ENCODE assay signal across 11 cellular contexts in the genomic region with DNA sequence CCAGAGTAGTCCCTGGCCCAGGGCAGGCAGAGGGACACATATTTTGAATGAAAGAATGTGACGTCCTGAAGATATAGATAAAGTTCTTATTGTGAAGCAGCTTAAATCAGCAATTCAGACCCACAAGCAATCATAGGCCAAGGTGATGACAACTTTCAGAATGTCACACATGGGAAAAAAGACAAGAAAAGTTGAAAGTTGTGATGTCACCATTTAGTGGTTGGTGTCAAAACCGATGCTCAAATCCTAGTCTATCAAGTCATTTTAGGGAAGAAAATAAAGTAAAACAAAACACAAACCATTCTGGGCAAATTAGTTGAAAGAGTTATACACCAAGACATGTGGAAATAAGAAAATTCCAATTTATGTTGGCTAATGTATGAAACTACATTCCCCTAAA.
"Had no signal": no experiment of that assay in that cellular context is flagged by ENCODE, and none has a peak within 500 bp of the region (broad histone marks: within the 10 kb centered on the region; RNA-seq: fewer than 3 reads in every experiment).

No MANE protein-coding gene starts in this region.

- H3K9ac ChIP-seq: GM23248 had no signal

- ATAC-seq: GM23338, HCT116 had no signal

- FAIRE-seq: H1, H54 had no signal

- DNase-seq: GM23248, GOT3, H7, H9, HCEC 1CT, HFFc6 had no signal

- H3K4me3 ChIP-seq: GM23248, GM23338, HAP-1 had no signal

- H3K27ac ChIP-seq: GM23248 had no signal

- H3K4me1 ChIP-seq: HAP-1 had no signal

- H2AFZ ChIP-seq: GM23248, GM23338 had no signal

- H3K9me3 ChIP-seq: HAP-1 had no signal

- H3K36me3 ChIP-seq: HAP-1 had no signal

- H3K4me2 ChIP-seq: GM23338 had no signal
